In the genomic region with DNA sequence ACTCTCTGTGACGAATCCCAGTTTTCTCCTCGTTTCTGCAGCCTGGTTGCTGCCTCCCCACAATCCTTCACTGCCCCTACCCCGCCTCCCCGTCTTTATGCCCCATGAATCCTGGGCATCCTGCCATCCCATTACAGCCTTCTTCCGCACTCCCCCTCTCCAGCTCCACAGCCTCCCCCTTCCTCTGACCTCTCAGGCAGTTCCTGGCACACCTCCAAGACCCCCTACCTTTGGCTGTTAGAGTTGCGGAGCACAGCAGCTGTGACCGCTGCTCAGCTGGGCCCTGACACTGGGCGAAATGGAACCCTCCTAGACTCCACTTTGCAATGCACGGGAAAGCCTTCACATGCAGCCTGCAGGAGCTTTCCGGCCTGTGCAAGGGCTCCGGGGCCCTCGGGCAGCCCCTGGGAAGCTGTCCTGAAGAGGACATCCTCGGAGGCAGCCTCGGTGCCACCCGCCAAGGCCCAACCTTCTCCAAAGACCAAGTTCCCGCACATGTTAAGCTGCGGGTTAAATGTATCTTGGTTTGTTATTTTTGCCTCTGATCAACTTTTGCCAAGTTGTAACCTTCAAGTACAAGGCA, we compare ENCODE assay signal across 10 cellular contexts.
DNase-seq lines count a peak whose midpoint lies in the region; ATAC-seq and TF ChIP-seq lines count a peak whose summit lies in the region.
"Had no signal": no experiment of that assay in that cellular context is flagged by ENCODE, and none has a peak within 500 bp of the region (broad histone marks: within the 10 kb centered on the region; RNA-seq: fewer than 3 reads in every experiment).

No MANE protein-coding gene starts in this region.

- no peak for ATAC-seq in omental fat pad (ENCODE audit: low FRiP score)
- no peak for ATAC-seq in HG03432 (IDR thresholded peaks at IDR 0.05; ENCODE audit: unreplicated experiment)
- ATAC-seq: CD8-positive, alpha-beta T cell had no signal

- peak; percentile 17 for DNase-seq in G401 (ENCODE audit: low spot score)
- DNase-seq in NCI-H2171 (lab: John Stamatoyannopoulos, UW), result peak; percentile 87
- DNase-seq in cerebellum (ENCODE audit: low spot score), result peak; percentile 14
- peak in 52 of 56 donors; percentile 5 to 78 (median 51) for DNase-seq in nucleus accumbens (lab: John Stamatoyannopoulos, UW)
- no peak for DNase-seq in activated CD4-positive, alpha-beta T cell treated with anti-CD3 and anti-CD28 coated beads, Interleukin-2, amount 50 U/mL, for 4 hours
- no peak for DNase-seq in omental fat pad (ENCODE audit: low spot score)
- DNase-seq: CD8-positive, alpha-beta T cell; naive B cell; PC-9 had no signal

- no peak for TF ChIP-seq CTCF in omental fat pad (IDR thresholded peaks at IDR 0.05)

- in situ Hi-C loops in G401 (cut with HindIII; ENCODE audit: low sequenced_read_pairs), result no loop called here

Comparison
In these comparisons a context has a peak if more than half of its experiments do, and no peak if none do; other contexts are left out.
1. DNase-seq: peak in G401 (single experiment), NCI-H2171 (single experiment), cerebellum (single experiment) and nucleus accumbens (52 of 56); none in activated CD4-positive, alpha-beta T cell treated with anti-CD3 and anti-CD28 coated beads, Interleukin-2, amount 50 U/mL, for 4 hours (0 of 2) and omental fat pad (single experiment).